17 cellular contexts compared by ENCODE assay signal in the genomic region with DNA sequence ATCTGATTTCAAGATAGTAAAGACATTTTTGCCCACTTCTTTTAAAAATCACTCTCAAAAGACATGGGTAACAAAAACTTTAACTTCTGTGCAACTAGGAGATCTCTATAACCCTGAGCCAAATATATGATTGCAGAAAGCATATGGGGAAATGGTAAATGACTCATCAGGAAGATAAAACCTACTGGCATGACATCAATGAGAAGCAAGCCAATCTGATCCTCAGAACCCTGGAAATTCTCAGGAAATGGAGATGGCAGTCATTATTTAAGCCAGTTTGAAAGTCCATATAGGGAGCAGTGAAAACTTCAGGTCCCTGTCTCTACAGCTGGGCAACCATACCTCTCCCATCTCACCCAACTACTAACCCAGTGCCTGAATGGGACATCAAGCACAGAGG.
DNase-seq lines count a peak whose midpoint lies in the region; ATAC-seq, FAIRE-seq and TF ChIP-seq lines count a peak whose summit lies in the region.
"Had no signal": no experiment of that assay in that cellular context is flagged by ENCODE, and none has a peak within 500 bp of the region (broad histone marks: within the 10 kb centered on the region; RNA-seq: fewer than 3 reads in every experiment).

No MANE protein-coding gene starts in this region.

- no peaks in the 10 kb centered on the region for H3K4me1 Mint-ChIP-seq in natural killer cell
- H3K4me1 Mint-ChIP-seq: stimulated activated naive CD8-positive, alpha-beta T cell treated with anti-CD3 and anti-CD28 coated beads, Interleukin-15, amount 100 ng/mL, for 72 hours had no signal

- ATAC-seq in natural killer cell (no peak), HG03039 (IDR thresholded peaks at IDR 0.05; ENCODE audit: unreplicated experiment) (no peak)
- ATAC-seq: CD8-positive, alpha-beta T cell; sciatic nerve; stimulated activated naive CD8-positive, alpha-beta T cell treated with anti-CD3 and anti-CD28 coated beads, Interleukin-15, amount 100 ng/mL, for 72 hours had no signal

- DNase-seq in EL (peak; percentile 73), NCI-H226 (peak; percentile 78), bronchial epithelial cell (ENCODE audit: low read depth) (peak; percentile 66), kidney tubule cell (ENCODE audit: low spot score) (peak; percentile 39), natural killer cell (no peak), inferior parietal cortex (ENCODE audit: extremely low spot score) (no peak), NCI-H2107 (lab: John Stamatoyannopoulos, UW) (no peak)
- DNase-seq: activated CD8-positive, alpha-beta memory T cell treated with anti-CD3 and anti-CD28 coated beads, Interleukin-2, amount 50 U/mL, for 48 hours; activated naive CD4-positive, alpha-beta T cell treated with anti-CD3 and anti-CD28 coated beads, Interleukin-2, amount 50 U/mL, for 16 hours; CD8-positive, alpha-beta T cell; colonic mucosa; erythroblast; NCI-H2029 treated with DMSO at 0.1 percent for 48 hours; NK-92 treated with Interleukin-12 subunit alpha and Interleukin-12 subunit beta, amount 100 ng/mL, for 24 hours; stimulated activated naive CD8-positive, alpha-beta T cell treated with anti-CD3 and anti-CD28 coated beads, Interleukin-15, amount 100 ng/mL, for 72 hours had no signal

- H3K4me3 Mint-ChIP-seq in natural killer cell: no peak overlapping the region
- H3K4me3 Mint-ChIP-seq: CD8-positive, alpha-beta T cell; stimulated activated naive CD8-positive, alpha-beta T cell treated with anti-CD3 and anti-CD28 coated beads, Interleukin-15, amount 100 ng/mL, for 72 hours had no signal

- H3K27me3 Mint-ChIP-seq in natural killer cell (ENCODE audit: low read depth in 2 of 2): no peaks in the 10 kb centered on the region
- H3K27me3 Mint-ChIP-seq: stimulated activated naive CD8-positive, alpha-beta T cell treated with anti-CD3 and anti-CD28 coated beads, Interleukin-15, amount 100 ng/mL, for 72 hours had no signal

- H3K9me3 Mint-ChIP-seq in natural killer cell: peaks cover 0 to 4% of the 10 kb centered on the region in 2 donors
- H3K9me3 Mint-ChIP-seq: CD8-positive, alpha-beta T cell; stimulated activated naive CD8-positive, alpha-beta T cell treated with anti-CD3 and anti-CD28 coated beads, Interleukin-15, amount 100 ng/mL, for 72 hours had no signal

- H3K36me3 ChIP-seq in bronchial epithelial cell (ENCODE audit: control insufficient read depth, insufficient read depth, low read length): no peaks in the 10 kb centered on the region
- H3K36me3 ChIP-seq: colonic mucosa had no signal

- no peak overlapping the region for H3K4me3 ChIP-seq in bronchial epithelial cell (ENCODE audit: low read depth, low read length)
- H3K4me3 ChIP-seq: colonic mucosa had no signal

- intact Hi-C loops in natural killer cell (cut with micrococcal nuclease): no loop called here

- TF ChIP-seq CTCF in bronchial epithelial cell (IDR thresholded peaks at IDR 0.05; ENCODE audit: insufficient read depth, low read length, severe bottlenecking) (no peak), natural killer cell (IDR thresholded peaks at IDR 0.05) (no peak)

- no peaks in the 10 kb centered on the region for H3K27me3 ChIP-seq in bronchial epithelial cell (ENCODE audit: control insufficient read depth, insufficient read depth, low read length)
- H3K27me3 ChIP-seq: colonic mucosa had no signal

- H3K36me3 Mint-ChIP-seq in natural killer cell: no peaks in the 10 kb centered on the region
- H3K36me3 Mint-ChIP-seq: CD8-positive, alpha-beta T cell had no signal

- H3K27ac Mint-ChIP-seq in natural killer cell: no peak overlapping the region
- H3K27ac Mint-ChIP-seq: CD8-positive, alpha-beta T cell; stimulated activated naive CD8-positive, alpha-beta T cell treated with anti-CD3 and anti-CD28 coated beads, Interleukin-15, amount 100 ng/mL, for 72 hours had no signal

- FAIRE-seq in bronchial epithelial cell (lab: Jason Lieb, UNC): no peak

Comparison
In these comparisons a context has a peak if more than half of its experiments do, and no peak if none do; other contexts are left out.
1. DNase-seq: peak in EL (single experiment), NCI-H226 (single experiment), bronchial epithelial cell (single experiment) and kidney tubule cell (single experiment); none in natural killer cell (single experiment), inferior parietal cortex (single experiment) and NCI-H2107 (single experiment).